Comparison of ENCODE assay signal across 10 cellular contexts in genomic region chr16:27108826-27109665, GRCh38. TPM values are rescaled to one million over a fixed set of nuclear protein-coding genes. Genes with fewer than 3 reads are reported as not detected.
A peak's percentile ranks its signal among the peaks of the same experiment; 100 is the strongest.
DNase-seq lines count a peak whose midpoint lies in the region; ATAC-seq lines count a peak whose summit lies in the region.
"Had no signal": no experiment of that assay in that cellular context is flagged by ENCODE, and none has a peak within 500 bp of the region (broad histone marks: within the 10 kb centered on the region; RNA-seq: fewer than 3 reads in every experiment).

No MANE protein-coding gene starts in this region.

- H3K4me1 Mint-ChIP-seq in activated T-cell treated with anti-CD3 and anti-CD28 coated beads, Interleukin-2, amount 50 U/mL, for 24 hours (ENCODE audit: low read depth): peaks cover 2% of the 10 kb centered on the region
- H3K4me1 Mint-ChIP-seq in activated CD4-positive, alpha-beta memory T cell treated with anti-CD3 and anti-CD28 coated beads for 36 hours (ENCODE audit: low read depth): peaks cover 5% of the 10 kb centered on the region
- H3K4me1 Mint-ChIP-seq in stimulated activated naive CD8-positive, alpha-beta T cell treated with anti-CD3 and anti-CD28 coated beads, Interleukin-15, amount 100 ng/mL, for 72 hours: peaks cover 11% of the 10 kb centered on the region

- POLR2A ChIA-PET in activated CD4-positive, alpha-beta memory T cell treated with anti-CD3 and anti-CD28 coated beads for 36 hours (lab: Charles Lee): no interaction called here

- H3K27me3 Mint-ChIP-seq in activated T-cell treated with anti-CD3 and anti-CD28 coated beads, Interleukin-2, amount 50 U/mL, for 24 hours: no peaks in the 10 kb centered on the region
- no peaks in the 10 kb centered on the region for H3K27me3 Mint-ChIP-seq in activated CD4-positive, alpha-beta memory T cell treated with anti-CD3 and anti-CD28 coated beads for 36 hours
- H3K27me3 Mint-ChIP-seq in stimulated activated naive CD8-positive, alpha-beta T cell treated with anti-CD3 and anti-CD28 coated beads, Interleukin-15, amount 100 ng/mL, for 72 hours: peaks cover 8% of the 10 kb centered on the region

- H3K9me3 Mint-ChIP-seq in activated T-cell treated with anti-CD3 and anti-CD28 coated beads, Interleukin-2, amount 50 U/mL, for 24 hours: no peaks in the 10 kb centered on the region
- H3K9me3 Mint-ChIP-seq in activated CD4-positive, alpha-beta memory T cell treated with anti-CD3 and anti-CD28 coated beads for 36 hours: no peaks in the 10 kb centered on the region
- H3K9me3 Mint-ChIP-seq in stimulated activated naive CD8-positive, alpha-beta T cell treated with anti-CD3 and anti-CD28 coated beads, Interleukin-15, amount 100 ng/mL, for 72 hours: no peaks in the 10 kb centered on the region

- CTCF ChIA-PET in activated CD4-positive, alpha-beta memory T cell treated with anti-CD3 and anti-CD28 coated beads for 36 hours (lab: Charles Lee): interaction anchor here (0.7 to 1.9 kb wide), 11 partner anchors 10 to 1832 kb away, joined by 3 to 8 read pairs (median 4); no protein-coding TSS in a partner anchor

- H3K36me3 Mint-ChIP-seq in activated T-cell treated with anti-CD3 and anti-CD28 coated beads, Interleukin-2, amount 50 U/mL, for 24 hours (ENCODE audit: low read depth): no peaks in the 10 kb centered on the region
- H3K36me3 Mint-ChIP-seq in activated CD4-positive, alpha-beta memory T cell treated with anti-CD3 and anti-CD28 coated beads for 36 hours: no peaks in the 10 kb centered on the region

- no peak overlapping the region for H3K27ac Mint-ChIP-seq in activated T-cell treated with anti-CD3 and anti-CD28 coated beads, Interleukin-2, amount 50 U/mL, for 24 hours
- no peak overlapping the region for H3K27ac Mint-ChIP-seq in activated CD4-positive, alpha-beta memory T cell treated with anti-CD3 and anti-CD28 coated beads for 36 hours
- no peak overlapping the region for H3K27ac Mint-ChIP-seq in stimulated activated naive CD8-positive, alpha-beta T cell treated with anti-CD3 and anti-CD28 coated beads, Interleukin-15, amount 100 ng/mL, for 72 hours

- H3K4me3 ChIP-seq in iPS-11a (ENCODE audit: low read depth, low read length): peak overlapping the region; percentile 4
- H3K4me3 ChIP-seq: mucosa of descending colon had no signal

- peak overlapping the region; percentile 58 for H3K4me3 Mint-ChIP-seq in activated T-cell treated with anti-CD3 and anti-CD28 coated beads, Interleukin-2, amount 50 U/mL, for 24 hours
- H3K4me3 Mint-ChIP-seq in activated CD4-positive, alpha-beta memory T cell treated with anti-CD3 and anti-CD28 coated beads for 36 hours: peak overlapping the region; percentile 53
- peak overlapping the region; percentile 70 to 82 for H3K4me3 Mint-ChIP-seq in stimulated activated naive CD8-positive, alpha-beta T cell treated with anti-CD3 and anti-CD28 coated beads, Interleukin-15, amount 100 ng/mL, for 72 hours

- ATAC-seq in stimulated activated naive CD8-positive, alpha-beta T cell treated with anti-CD3 and anti-CD28 coated beads, Interleukin-15, amount 100 ng/mL, for 72 hours: no peak
- ATAC-seq in GM21528 (IDR thresholded peaks at IDR 0.05; ENCODE audit: low FRiP score, unreplicated experiment): no peak

- DNase-seq in activated T-cell treated with anti-CD3 and anti-CD28 coated beads, Interleukin-2, amount 50 U/mL, for 24 hours: no peak
- DNase-seq in activated T-cell treated with anti-CD3 and anti-CD28 coated beads for 4 hours (no peak), ureter (ENCODE audit: low spot score) (no peak), NCI-H146 (lab: John Stamatoyannopoulos, UW) (no peak)
- no peak for DNase-seq in activated CD4-positive, alpha-beta memory T cell treated with anti-CD3 and anti-CD28 coated beads for 36 hours
- no peak for DNase-seq in stimulated activated naive CD8-positive, alpha-beta T cell treated with anti-CD3 and anti-CD28 coated beads, Interleukin-15, amount 100 ng/mL, for 72 hours

- intact Hi-C loops in activated CD4-positive, alpha-beta memory T cell treated with anti-CD3 and anti-CD28 coated beads for 36 hours (cut with micrococcal nuclease): loop anchor here (5.0 kb wide), 1 partner anchor 1272 kb away; no protein-coding TSS in a partner anchor

RNA-seq across cellular contexts. Expression of gene C16orf82, which starts 42.3 kb away (rescaled TPM):
- total RNA-seq in activated CD4-positive, alpha-beta memory T cell treated with anti-CD3 and anti-CD28 coated beads for 36 hours: not detected
- not detected for total RNA-seq in ureter
- total RNA-seq: dermis blood vessel endothelial cell, mucosa of descending colon had no signal
